ENCODE assay signal across 1 cellular context in the genomic region with DNA sequence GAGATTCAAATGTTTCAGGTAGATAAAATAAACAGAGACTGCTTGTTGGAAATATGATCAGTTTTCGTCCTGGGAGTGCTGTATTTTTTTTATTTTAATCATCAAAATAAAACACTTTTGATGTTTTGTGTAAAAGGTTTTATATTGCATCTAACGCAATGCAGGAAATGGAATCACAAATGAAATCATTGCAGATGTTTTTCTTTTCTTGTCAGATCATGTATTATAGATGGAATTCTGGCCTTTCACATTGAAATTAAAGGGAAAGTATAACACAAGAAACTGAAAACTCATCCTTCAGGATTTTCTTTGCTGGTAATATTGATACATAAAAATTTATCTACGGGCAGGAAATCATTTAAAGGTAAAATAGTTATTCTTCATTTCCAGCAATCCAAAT.
TF ChIP-seq lines count a peak whose summit lies in the region.

No MANE protein-coding gene starts in this region.

TF ChIP-seq in GM23338, 12 proteins besides CTCF, POLR2A, EP300 and RAD21:
- TF ChIP-seq, protein P1, sequence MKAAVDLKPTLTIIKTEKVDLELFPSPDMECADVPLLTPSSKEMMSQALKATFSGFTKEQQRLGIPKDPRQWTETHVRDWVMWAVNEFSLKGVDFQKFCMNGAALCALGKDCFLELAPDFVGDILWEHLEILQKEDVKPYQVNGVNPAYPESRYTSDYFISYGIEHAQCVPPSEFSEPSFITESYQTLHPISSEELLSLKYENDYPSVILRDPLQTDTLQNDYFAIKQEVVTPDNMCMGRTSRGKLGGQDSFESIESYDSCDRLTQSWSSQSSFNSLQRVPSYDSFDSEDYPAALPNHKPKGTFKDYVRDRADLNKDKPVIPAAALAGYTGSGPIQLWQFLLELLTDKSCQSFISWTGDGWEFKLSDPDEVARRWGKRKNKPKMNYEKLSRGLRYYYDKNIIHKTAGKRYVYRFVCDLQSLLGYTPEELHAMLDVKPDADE (IDR thresholded peaks at IDR 0.05) = no peak
- TF ChIP-seq, protein P2, sequence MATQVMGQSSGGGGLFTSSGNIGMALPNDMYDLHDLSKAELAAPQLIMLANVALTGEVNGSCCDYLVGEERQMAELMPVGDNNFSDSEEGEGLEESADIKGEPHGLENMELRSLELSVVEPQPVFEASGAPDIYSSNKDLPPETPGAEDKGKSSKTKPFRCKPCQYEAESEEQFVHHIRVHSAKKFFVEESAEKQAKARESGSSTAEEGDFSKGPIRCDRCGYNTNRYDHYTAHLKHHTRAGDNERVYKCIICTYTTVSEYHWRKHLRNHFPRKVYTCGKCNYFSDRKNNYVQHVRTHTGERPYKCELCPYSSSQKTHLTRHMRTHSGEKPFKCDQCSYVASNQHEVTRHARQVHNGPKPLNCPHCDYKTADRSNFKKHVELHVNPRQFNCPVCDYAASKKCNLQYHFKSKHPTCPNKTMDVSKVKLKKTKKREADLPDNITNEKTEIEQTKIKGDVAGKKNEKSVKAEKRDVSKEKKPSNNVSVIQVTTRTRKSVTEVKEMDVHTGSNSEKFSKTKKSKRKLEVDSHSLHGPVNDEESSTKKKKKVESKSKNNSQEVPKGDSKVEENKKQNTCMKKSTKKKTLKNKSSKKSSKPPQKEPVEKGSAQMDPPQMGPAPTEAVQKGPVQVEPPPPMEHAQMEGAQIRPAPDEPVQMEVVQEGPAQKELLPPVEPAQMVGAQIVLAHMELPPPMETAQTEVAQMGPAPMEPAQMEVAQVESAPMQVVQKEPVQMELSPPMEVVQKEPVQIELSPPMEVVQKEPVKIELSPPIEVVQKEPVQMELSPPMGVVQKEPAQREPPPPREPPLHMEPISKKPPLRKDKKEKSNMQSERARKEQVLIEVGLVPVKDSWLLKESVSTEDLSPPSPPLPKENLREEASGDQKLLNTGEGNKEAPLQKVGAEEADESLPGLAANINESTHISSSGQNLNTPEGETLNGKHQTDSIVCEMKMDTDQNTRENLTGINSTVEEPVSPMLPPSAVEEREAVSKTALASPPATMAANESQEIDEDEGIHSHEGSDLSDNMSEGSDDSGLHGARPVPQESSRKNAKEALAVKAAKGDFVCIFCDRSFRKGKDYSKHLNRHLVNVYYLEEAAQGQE (IDR thresholded peaks at IDR 0.05; ENCODE audit: unreplicated experiment) = no peak
- no peak for TF ChIP-seq POLR2AphosphoS5 (IDR thresholded peaks at IDR 0.05; ENCODE audit: low read depth)
